In the genomic region with DNA sequence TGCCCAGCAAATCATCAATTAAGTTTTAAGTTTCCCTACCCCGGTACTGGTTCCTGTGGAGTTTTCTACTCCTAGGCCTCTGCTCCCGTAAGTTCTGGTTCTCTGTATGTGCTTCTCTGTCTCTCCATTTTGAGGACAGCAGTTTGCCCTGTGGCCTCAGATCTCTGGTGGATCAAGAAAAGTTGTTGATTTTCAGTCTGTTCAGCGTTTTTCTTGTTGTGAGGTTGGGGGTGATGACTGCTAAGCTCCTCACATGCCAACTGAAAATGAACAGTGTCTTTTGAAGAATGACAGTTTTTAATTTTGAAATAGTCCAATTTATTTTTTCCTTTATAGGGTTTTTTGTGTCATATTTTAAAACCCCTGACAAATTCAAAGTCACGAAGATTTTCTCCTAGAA, we compare ENCODE assay signal across 2 cellular contexts.
TF ChIP-seq lines count a peak whose summit lies in the region.

No MANE protein-coding gene starts in this region.

TF ChIP-seq in HepG2, 621 proteins besides CTCF, POLR2A, EP300 and RAD21:
- TF ChIP-seq PHF8 (CRISPR knock-in tag; IDR thresholded peaks at IDR 0.05) (no peak), MAFF (IDR thresholded peaks at IDR 0.05; ENCODE audit: low read depth, low read length) (peak; percentile 37; the same call in 1 of the 2 replicates), MAFK (conservative IDR thresholded peaks at IDR 0.05 in 1 of 2, IDR thresholded peaks at IDR 0.05 in 1 of 2; ENCODE audit: low read length in 2 of 2) (peak; percentile 63 to 69)
- TF ChIP-seq, protein P1, sequence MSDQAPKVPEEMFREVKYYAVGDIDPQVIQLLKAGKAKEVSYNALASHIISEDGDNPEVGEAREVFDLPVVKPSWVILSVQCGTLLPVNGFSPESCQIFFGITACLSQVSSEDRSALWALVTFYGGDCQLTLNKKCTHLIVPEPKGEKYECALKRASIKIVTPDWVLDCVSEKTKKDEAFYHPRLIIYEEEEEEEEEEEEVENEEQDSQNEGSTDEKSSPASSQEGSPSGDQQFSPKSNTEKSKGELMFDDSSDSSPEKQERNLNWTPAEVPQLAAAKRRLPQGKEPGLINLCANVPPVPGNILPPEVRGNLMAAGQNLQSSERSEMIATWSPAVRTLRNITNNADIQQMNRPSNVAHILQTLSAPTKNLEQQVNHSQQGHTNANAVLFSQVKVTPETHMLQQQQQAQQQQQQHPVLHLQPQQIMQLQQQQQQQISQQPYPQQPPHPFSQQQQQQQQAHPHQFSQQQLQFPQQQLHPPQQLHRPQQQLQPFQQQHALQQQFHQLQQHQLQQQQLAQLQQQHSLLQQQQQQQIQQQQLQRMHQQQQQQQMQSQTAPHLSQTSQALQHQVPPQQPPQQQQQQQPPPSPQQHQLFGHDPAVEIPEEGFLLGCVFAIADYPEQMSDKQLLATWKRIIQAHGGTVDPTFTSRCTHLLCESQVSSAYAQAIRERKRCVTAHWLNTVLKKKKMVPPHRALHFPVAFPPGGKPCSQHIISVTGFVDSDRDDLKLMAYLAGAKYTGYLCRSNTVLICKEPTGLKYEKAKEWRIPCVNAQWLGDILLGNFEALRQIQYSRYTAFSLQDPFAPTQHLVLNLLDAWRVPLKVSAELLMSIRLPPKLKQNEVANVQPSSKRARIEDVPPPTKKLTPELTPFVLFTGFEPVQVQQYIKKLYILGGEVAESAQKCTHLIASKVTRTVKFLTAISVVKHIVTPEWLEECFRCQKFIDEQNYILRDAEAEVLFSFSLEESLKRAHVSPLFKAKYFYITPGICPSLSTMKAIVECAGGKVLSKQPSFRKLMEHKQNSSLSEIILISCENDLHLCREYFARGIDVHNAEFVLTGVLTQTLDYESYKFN (CRISPR knock-in tag; conservative IDR thresholded peaks at IDR 0.05) = 0 out of 2 replicates have a peak, but pooled peaks have one; percentile 21
TF ChIP-seq in HepG2: peak in this region for 3.

TF ChIP-seq in H1, 55 proteins besides CTCF, POLR2A, EP300 and RAD21:
- no peak for TF ChIP-seq BACH1 (IDR thresholded peaks at IDR 0.05; ENCODE audit: low read length)
- TF ChIP-seq ZNF274 (IDR thresholded peaks at IDR 0.05; ENCODE audit: borderline replicate concordance, extremely low read depth, low read length) = no peak
- no peak for TF ChIP-seq MAFK (IDR thresholded peaks at IDR 0.05; ENCODE audit: low read depth, low read length)
- TF ChIP-seq, protein P2, sequence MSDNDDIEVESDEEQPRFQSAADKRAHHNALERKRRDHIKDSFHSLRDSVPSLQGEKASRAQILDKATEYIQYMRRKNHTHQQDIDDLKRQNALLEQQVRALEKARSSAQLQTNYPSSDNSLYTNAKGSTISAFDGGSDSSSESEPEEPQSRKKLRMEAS (IDR thresholded peaks at IDR 0.05) = no peak
- TF ChIP-seq CEBPB (IDR thresholded peaks at IDR 0.05; ENCODE audit: low read depth, low read length) = no peak
- TF ChIP-seq, protein P3, sequence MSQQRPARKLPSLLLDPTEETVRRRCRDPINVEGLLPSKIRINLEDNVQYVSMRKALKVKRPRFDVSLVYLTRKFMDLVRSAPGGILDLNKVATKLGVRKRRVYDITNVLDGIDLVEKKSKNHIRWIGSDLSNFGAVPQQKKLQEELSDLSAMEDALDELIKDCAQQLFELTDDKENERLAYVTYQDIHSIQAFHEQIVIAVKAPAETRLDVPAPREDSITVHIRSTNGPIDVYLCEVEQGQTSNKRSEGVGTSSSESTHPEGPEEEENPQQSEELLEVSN (IDR thresholded peaks at IDR 0.05) = no peak
- TF ChIP-seq POU5F1 (IDR thresholded peaks at IDR 0.05; ENCODE audit: low read depth, low read length) = no peak
- no peak for TF ChIP-seq KDM5A (IDR thresholded peaks at IDR 0.05; ENCODE audit: low read length)
- no peak for TF ChIP-seq EZH2 (IDR thresholded peaks at IDR 0.05; ENCODE audit: low read depth, low read length, severe bottlenecking)
- no peak for TF ChIP-seq CTBP2 (IDR thresholded peaks at IDR 0.05; ENCODE audit: borderline replicate concordance, insufficient read depth, insufficient read length, low read length)
- TF ChIP-seq YY1 (IDR thresholded peaks at IDR 0.05; ENCODE audit: low read depth, low read length) = no peak
- TF ChIP-seq, protein P4, sequence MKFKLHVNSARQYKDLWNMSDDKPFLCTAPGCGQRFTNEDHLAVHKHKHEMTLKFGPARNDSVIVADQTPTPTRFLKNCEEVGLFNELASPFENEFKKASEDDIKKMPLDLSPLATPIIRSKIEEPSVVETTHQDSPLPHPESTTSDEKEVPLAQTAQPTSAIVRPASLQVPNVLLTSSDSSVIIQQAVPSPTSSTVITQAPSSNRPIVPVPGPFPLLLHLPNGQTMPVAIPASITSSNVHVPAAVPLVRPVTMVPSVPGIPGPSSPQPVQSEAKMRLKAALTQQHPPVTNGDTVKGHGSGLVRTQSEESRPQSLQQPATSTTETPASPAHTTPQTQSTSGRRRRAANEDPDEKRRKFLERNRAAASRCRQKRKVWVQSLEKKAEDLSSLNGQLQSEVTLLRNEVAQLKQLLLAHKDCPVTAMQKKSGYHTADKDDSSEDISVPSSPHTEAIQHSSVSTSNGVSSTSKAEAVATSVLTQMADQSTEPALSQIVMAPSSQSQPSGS (IDR thresholded peaks at IDR 0.05; ENCODE audit: low read length) = no peak
- no peak for TF ChIP-seq SP2 (IDR thresholded peaks at IDR 0.05; ENCODE audit: low read length)
- TF ChIP-seq NRF1 (IDR thresholded peaks at IDR 0.05; ENCODE audit: low read depth, low read length) = no peak
- TF ChIP-seq CREB1 (IDR thresholded peaks at IDR 0.05) = no peak
- TF ChIP-seq TAF1 (IDR thresholded peaks at IDR 0.05; ENCODE audit: low read depth, low read length) = no peak
- TF ChIP-seq KDM1A (IDR thresholded peaks at IDR 0.05; ENCODE audit: borderline replicate concordance, low read length) = no peak
- no peak for TF ChIP-seq RFX5 (IDR thresholded peaks at IDR 0.05; ENCODE audit: borderline replicate concordance, low read depth, low read length)
